In the genomic region with DNA sequence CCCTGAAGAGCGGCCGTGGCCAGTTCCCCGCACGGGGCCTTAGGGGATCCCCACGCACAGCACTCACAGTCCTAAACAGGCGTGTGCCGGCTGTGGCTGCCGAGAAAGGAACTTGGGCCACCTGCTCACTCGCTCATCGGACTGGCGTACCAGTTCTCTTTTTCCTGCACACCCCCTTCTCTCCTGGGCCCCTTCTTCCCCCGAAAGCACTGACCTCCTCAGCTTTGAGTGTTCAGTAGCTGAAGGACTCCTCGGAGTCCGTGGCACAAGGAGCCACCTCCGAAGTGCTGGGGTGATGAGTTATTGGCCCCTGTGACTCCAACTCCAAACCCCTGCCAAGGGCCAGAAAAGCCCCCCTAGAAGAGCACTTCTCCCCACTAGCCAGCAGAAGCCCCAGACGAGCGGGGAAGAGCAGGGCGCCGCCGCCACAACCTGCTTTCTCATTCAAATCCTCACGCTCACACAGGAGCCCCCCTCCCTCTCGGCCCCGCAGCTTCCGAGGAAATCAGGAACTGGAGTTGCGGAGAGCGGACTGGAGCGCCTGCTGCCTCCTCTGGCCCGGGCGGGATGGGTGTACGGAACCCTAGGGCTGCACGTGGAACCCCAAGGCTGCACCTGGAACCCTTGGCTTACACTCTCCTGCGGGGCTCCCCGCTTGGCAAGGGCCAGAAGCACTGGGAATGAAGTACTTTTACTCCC, we compare ENCODE assay signal across 8 cellular contexts. TPM values are rescaled to one million over a fixed set of nuclear protein-coding genes. Genes with fewer than 3 reads are reported as not detected.
DNase-seq lines count a peak whose midpoint lies in the region; ATAC-seq and TF ChIP-seq lines count a peak whose summit lies in the region.

A gene with protein sequence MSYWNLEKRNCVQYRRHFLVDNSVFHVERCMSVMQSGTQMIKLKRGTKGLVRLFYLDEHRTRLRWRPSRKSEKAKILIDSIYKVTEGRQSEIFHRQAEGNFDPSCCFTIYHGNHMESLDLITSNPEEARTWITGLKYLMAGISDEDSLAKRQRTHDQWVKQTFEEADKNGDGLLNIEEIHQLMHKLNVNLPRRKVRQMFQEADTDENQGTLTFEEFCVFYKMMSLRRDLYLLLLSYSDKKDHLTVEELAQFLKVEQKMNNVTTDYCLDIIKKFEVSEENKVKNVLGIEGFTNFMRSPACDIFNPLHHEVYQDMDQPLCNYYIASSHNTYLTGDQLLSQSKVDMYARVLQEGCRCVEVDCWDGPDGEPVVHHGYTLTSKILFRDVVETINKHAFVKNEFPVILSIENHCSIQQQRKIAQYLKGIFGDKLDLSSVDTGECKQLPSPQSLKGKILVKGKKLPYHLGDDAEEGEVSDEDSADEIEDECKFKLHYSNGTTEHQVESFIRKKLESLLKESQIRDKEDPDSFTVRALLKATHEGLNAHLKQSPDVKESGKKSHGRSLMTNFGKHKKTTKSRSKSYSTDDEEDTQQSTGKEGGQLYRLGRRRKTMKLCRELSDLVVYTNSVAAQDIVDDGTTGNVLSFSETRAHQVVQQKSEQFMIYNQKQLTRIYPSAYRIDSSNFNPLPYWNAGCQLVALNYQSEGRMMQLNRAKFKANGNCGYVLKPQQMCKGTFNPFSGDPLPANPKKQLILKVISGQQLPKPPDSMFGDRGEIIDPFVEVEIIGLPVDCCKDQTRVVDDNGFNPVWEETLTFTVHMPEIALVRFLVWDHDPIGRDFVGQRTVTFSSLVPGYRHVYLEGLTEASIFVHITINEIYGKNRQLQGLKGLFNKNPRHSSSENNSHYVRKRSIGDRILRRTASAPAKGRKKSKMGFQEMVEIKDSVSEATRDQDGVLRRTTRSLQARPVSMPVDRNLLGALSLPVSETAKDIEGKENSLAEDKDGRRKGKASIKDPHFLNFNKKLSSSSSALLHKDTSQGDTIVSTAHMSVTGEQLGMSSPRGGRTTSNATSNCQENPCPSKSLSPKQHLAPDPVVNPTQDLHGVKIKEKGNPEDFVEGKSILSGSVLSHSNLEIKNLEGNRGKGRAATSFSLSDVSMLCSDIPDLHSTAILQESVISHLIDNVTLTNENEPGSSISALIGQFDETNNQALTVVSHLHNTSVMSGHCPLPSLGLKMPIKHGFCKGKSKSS (N-terminal part only) (minus strand): TSS at position 446 of the 699 bp plus-strand sequence. CDS start 40,847 bp downstream, outside the sequence.

- H3K9ac ChIP-seq in HUES48 (ENCODE audit: low read depth, low read length) = peak within 1 kb of the TSS; percentile 59
- H3K9ac ChIP-seq in OCI-LY1 (ENCODE audit: low read length) = peak within 1 kb of the TSS; percentile 63

- H3K4me1 Mint-ChIP-seq in CD4-positive, CD25-positive, alpha-beta regulatory T cell = peaks cover 4 to 22% (median 9%) of the 10 kb centered on the region in 4 donors
- no peaks in the 10 kb centered on the region for H3K4me1 Mint-ChIP-seq in activated T-helper 17 cell treated with anti-CD3 and anti-CD28 coated beads, Interleukin-2, amount 50 U/mL, for 72 hours
- peaks cover 16 to 31% (median 30%) of the 10 kb centered on the region in 3 donors for H3K4me1 Mint-ChIP-seq in naive B cell

- H2AFZ ChIP-seq in OCI-LY1 (ENCODE audit: low read length) = peak within 1 kb of the TSS; percentile 51; the same call in 1 of the 2 replicates

- H3K27me3 Mint-ChIP-seq in CD4-positive, CD25-positive, alpha-beta regulatory T cell = peaks cover 73% of the 10 kb centered on the region
- H3K27me3 Mint-ChIP-seq in activated T-helper 17 cell treated with anti-CD3 and anti-CD28 coated beads, Interleukin-2, amount 50 U/mL, for 72 hours = peaks cover 19% of the 10 kb centered on the region
- H3K27me3 Mint-ChIP-seq in naive B cell = peaks cover 17 to 29% (median 21%) of the 10 kb centered on the region in 3 donors

- peak within 1 kb of the TSS; percentile 85 to 89 (median 88) for H3K4me3 Mint-ChIP-seq in CD4-positive, CD25-positive, alpha-beta regulatory T cell
- H3K4me3 Mint-ChIP-seq in activated T-helper 17 cell treated with anti-CD3 and anti-CD28 coated beads, Interleukin-2, amount 50 U/mL, for 72 hours = peak within 1 kb of the TSS; percentile 89
- peak within 1 kb of the TSS; percentile 86 to 97 (median 96) for H3K4me3 Mint-ChIP-seq in naive B cell

- H3F3A ChIP-seq in OCI-LY1 (ENCODE audit: insufficient read depth, low read length) = no peaks in the 10 kb centered on the region

- H3K9me2 ChIP-seq in OCI-LY1 (ENCODE audit: low read depth, low read length) = no peaks in the 10 kb centered on the region

- H3K4me2 ChIP-seq in OCI-LY1 (ENCODE audit: low read length) = peak within 1 kb of the TSS; percentile 87

- TF ChIP-seq CTCF in OCI-LY1 (IDR thresholded peaks at IDR 0.05; ENCODE audit: low read length) (no peak), thoracic aorta (IDR thresholded peaks at IDR 0.05) (no peak)

- H3K79me2 ChIP-seq in OCI-LY1 (ENCODE audit: insufficient read depth, low read length) = no peaks in the 10 kb centered on the region

- ATAC-seq in CD4-positive, CD25-positive, alpha-beta regulatory T cell (ENCODE audit: low read depth in 2 of 2) = peak; percentile 31 to 55
- peak; percentile 46 for ATAC-seq in GM21360 (IDR thresholded peaks at IDR 0.05; ENCODE audit: unreplicated experiment)
- peak; percentile 70 for ATAC-seq in activated T-helper 17 cell treated with anti-CD3 and anti-CD28 coated beads, Interleukin-2, amount 50 U/mL, for 72 hours (replicated peaks)
- ATAC-seq in naive B cell (ENCODE audit: low read depth in 2 of 2) = peak; percentile 85 to 88
- peak; percentile 34 for ATAC-seq in thoracic aorta (ENCODE audit: insufficient number of reproducible peaks, low FRiP score, low read depth)

- H3K36me3 Mint-ChIP-seq in CD4-positive, CD25-positive, alpha-beta regulatory T cell = no peaks in the 10 kb centered on the region
- H3K36me3 Mint-ChIP-seq in activated T-helper 17 cell treated with anti-CD3 and anti-CD28 coated beads, Interleukin-2, amount 50 U/mL, for 72 hours (ENCODE audit: low read depth) = no peaks in the 10 kb centered on the region
- no peaks in the 10 kb centered on the region for H3K36me3 Mint-ChIP-seq in naive B cell

- H3K9me3 ChIP-seq in CD4-positive, CD25-positive, alpha-beta regulatory T cell (ENCODE audit: control insufficient read depth in 2 of 2, low read length in 2 of 2) = no peaks in the 10 kb centered on the region
- H3K9me3 ChIP-seq in HUES48 (ENCODE audit: control insufficient read depth, insufficient read depth, low read length) (no peaks in the 10 kb centered on the region), OCI-LY1 (ENCODE audit: low read length) (no peaks in the 10 kb centered on the region), thoracic aorta (no peaks in the 10 kb centered on the region)

- H3K4me1 ChIP-seq in CD4-positive, CD25-positive, alpha-beta regulatory T cell (ENCODE audit: control insufficient read depth, insufficient read depth, low read length, poor library complexity, severe bottlenecking) = peaks cover 22% of the 10 kb centered on the region
- H3K4me1 ChIP-seq in HUES48 (ENCODE audit: control insufficient read depth, insufficient read depth, low read length) (peaks cover 39% of the 10 kb centered on the region), OCI-LY1 (ENCODE audit: insufficient read depth, low read length, severe bottlenecking) (peaks cover 26% of the 10 kb centered on the region), thoracic aorta (ENCODE audit: control insufficient read depth in 1 of 2, low read depth in 2 of 2) (peaks cover 4 to 16% of the 10 kb centered on the region in 2 donors)

- no peaks in the 10 kb centered on the region for H4K20me1 ChIP-seq in OCI-LY1 (ENCODE audit: insufficient read depth, low read length)

- no peak within 1 kb of the TSS for H3K27ac ChIP-seq in CD4-positive, CD25-positive, alpha-beta regulatory T cell (ENCODE audit: insufficient read depth, low read length, poor library complexity, severe bottlenecking)
- peak within 1 kb of the TSS; percentile 84 for H3K27ac ChIP-seq in HUES48 (ENCODE audit: low read depth, low read length)
- H3K27ac ChIP-seq in OCI-LY1 (ENCODE audit: low read depth, low read length, poor library complexity, severe bottlenecking) = no peak within 1 kb of the TSS
- no peak within 1 kb of the TSS for H3K27ac ChIP-seq in thoracic aorta

- peak within 1 kb of the TSS; percentile 77 for H3K4me3 ChIP-seq in CD4-positive, CD25-positive, alpha-beta regulatory T cell (ENCODE audit: low read depth, low read length)
- peak within 1 kb of the TSS; percentile 88 for H3K4me3 ChIP-seq in HUES48 (ENCODE audit: low read depth, low read length)
- H3K4me3 ChIP-seq in OCI-LY1 (ENCODE audit: low read depth, low read length, poor library complexity, severe bottlenecking) = peak within 1 kb of the TSS; percentile 72
- peak within 1 kb of the TSS; percentile 76 for H3K4me3 ChIP-seq in thoracic aorta

- no peaks in the 10 kb centered on the region for H3K36me3 ChIP-seq in CD4-positive, CD25-positive, alpha-beta regulatory T cell (ENCODE audit: control insufficient read depth, insufficient read depth, low read length)
- H3K36me3 ChIP-seq in HUES48 (ENCODE audit: control insufficient read depth, insufficient read depth, low read length) (no peaks in the 10 kb centered on the region), OCI-LY1 (ENCODE audit: insufficient read depth, low read length) (no peaks in the 10 kb centered on the region), thoracic aorta (no peaks in the 10 kb centered on the region)

- no peaks in the 10 kb centered on the region for H3K9me3 Mint-ChIP-seq in CD4-positive, CD25-positive, alpha-beta regulatory T cell
- no peaks in the 10 kb centered on the region for H3K9me3 Mint-ChIP-seq in activated T-helper 17 cell treated with anti-CD3 and anti-CD28 coated beads, Interleukin-2, amount 50 U/mL, for 72 hours
- no peaks in the 10 kb centered on the region for H3K9me3 Mint-ChIP-seq in naive B cell

- H3K27me3 ChIP-seq in CD4-positive, CD25-positive, alpha-beta regulatory T cell (ENCODE audit: control insufficient read depth, insufficient read depth, low read length) = peaks cover 37% of the 10 kb centered on the region
- no peaks in the 10 kb centered on the region for H3K27me3 ChIP-seq in HUES48 (ENCODE audit: control insufficient read depth, insufficient read depth, low read length)
- peaks cover 9% of the 10 kb centered on the region; the same call in 1 of the 2 replicates for H3K27me3 ChIP-seq in OCI-LY1 (ENCODE audit: insufficient read depth, low read length)
- H3K27me3 ChIP-seq in thoracic aorta (replicated peaks; ENCODE audit: insufficient read depth) = no peaks in the 10 kb centered on the region

- peak within 1 kb of the TSS in 2 of 3 donors; percentile 55 to 77 for H3K27ac Mint-ChIP-seq in CD4-positive, CD25-positive, alpha-beta regulatory T cell
- H3K27ac Mint-ChIP-seq in activated T-helper 17 cell treated with anti-CD3 and anti-CD28 coated beads, Interleukin-2, amount 50 U/mL, for 72 hours = peak within 1 kb of the TSS; percentile 79
- H3K27ac Mint-ChIP-seq in naive B cell = peak within 1 kb of the TSS; percentile 14 to 95 (median 79)

- peak; percentile 1 to 41 (median 18) for DNase-seq in CD4-positive, CD25-positive, alpha-beta regulatory T cell
- DNase-seq in fibroblast of peridontal ligament (ENCODE audit: extremely low read depth) (peak; percentile 51), naive B cell (peak; percentile 50), thoracic aorta (ENCODE audit: low spot score) (no peak)

RNA-seq across cellular contexts. Expression of the gene that starts here (rescaled TPM):
- total RNA-seq in CD4-positive, CD25-positive, alpha-beta regulatory T cell = 0.12 TPM
- under 1 TPM in 1 of 4 donors, not detected in 3; 0.05 TPM for polyA plus RNA-seq in CD4-positive, CD25-positive, alpha-beta regulatory T cell
- total RNA-seq in activated T-helper 17 cell treated with anti-CD3 and anti-CD28 coated beads, Interleukin-2, amount 50 U/mL, for 72 hours = under 1 TPM in 1 of 2 donors, not detected in 1; 0.24 TPM
- not detected for polyA plus RNA-seq in naive B cell (ENCODE audit: low read depth in 6 of 6)
- under 1 TPM in 1 of 2 donors, not detected in 1; 0.28 TPM for total RNA-seq in thoracic aorta

Comparison
In these comparisons a context has a peak if more than half of its experiments do, and no peak if none do; other contexts are left out.
1. Peak in DNase-seq, ATAC-seq and H3K4me3 ChIP-seq in CD4-positive, CD25-positive, alpha-beta regulatory T cell; RNA of the gene not detected or under 1 TPM.
2. Peak in ATAC-seq in activated T-helper 17 cell treated with anti-CD3 and anti-CD28 coated beads, Interleukin-2, amount 50 U/mL, for 72 hours; RNA of the gene not detected or under 1 TPM.
3. Peak in DNase-seq and ATAC-seq in naive B cell; RNA of the gene not detected or under 1 TPM.
4. Peak in ATAC-seq and H3K4me3 ChIP-seq in thoracic aorta; RNA of the gene not detected or under 1 TPM.
5. ATAC-seq: peak in every context shown above with its lines; median percentile 86 in naive B cell; 70 in activated T-helper 17 cell treated with anti-CD3 and anti-CD28 coated beads, Interleukin-2, amount 50 U/mL, for 72 hours; 46 in GM21360; 43 in CD4-positive, CD25-positive, alpha-beta regulatory T cell; 34 in thoracic aorta.